9 cellular contexts compared by ENCODE assay signal in the genomic region with DNA sequence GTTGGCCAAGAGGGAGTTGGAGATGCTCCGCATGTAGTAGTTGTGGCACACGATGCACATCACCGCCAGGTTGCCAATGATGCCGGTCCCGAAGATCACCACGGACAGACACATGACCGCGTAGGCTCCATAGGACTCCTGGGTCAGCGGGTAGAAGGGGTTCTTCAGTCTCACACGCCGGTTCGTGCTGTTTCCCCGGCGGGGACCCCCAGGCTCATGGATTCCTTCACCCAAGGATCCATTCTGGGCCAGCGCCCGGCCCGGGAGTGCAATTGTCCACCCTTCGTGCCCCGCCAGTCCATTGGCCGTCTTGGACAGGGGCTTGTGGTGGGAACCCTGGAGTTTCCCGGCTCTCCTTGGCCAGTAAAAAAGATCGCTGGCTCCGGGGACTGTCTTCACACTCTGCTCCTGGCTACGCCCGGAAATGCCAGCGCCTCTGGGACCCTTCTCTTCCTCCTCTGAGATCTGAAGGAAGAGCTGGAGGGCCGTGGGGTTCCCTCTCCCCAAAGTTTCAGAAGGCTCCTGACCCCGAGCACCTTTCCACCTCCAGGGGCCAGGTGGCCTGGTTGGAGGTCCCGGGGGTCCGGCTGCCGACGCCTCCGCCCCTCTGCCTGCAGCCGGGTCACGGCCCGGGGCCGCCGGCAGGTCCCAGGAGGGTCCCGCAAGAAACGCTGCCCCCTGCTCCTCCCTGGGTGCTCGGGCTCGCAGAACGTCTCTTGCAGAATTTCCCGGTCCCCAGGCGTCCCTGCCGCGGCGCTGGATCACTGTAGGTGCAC. TPM values are rescaled to one million over a fixed set of nuclear protein-coding genes. Genes with fewer than 3 reads are reported as not detected.
DNase-seq lines count a peak whose midpoint lies in the region; ATAC-seq and TF ChIP-seq lines count a peak whose summit lies in the region.
"Had no signal": no experiment of that assay in that cellular context is flagged by ENCODE, and none has a peak within 500 bp of the region (broad histone marks: within the 10 kb centered on the region; RNA-seq: fewer than 3 reads in every experiment).

No MANE protein-coding gene starts in this region.

- CTCF ChIA-PET in PC-9 (lab: Charles Lee): interaction anchor here (0.6 to 0.7 kb wide), 2 partner anchors 20 to 1275 kb away, joined by 5 to 7 read pairs; no protein-coding TSS in a partner anchor

- H3K9me2 ChIP-seq in PC-9 (ENCODE audit: insufficient read depth): no peaks in the 10 kb centered on the region

- peak overlapping the region; percentile 52 to 85 (median 76) for H3K4me3 Mint-ChIP-seq in CD4-positive, CD25-positive, alpha-beta regulatory T cell

- H3K4me3 ChIP-seq in CD4-positive, CD25-positive, alpha-beta regulatory T cell (ENCODE audit: low read depth, low read length): no peak overlapping the region
- H3K4me3 ChIP-seq in PC-9: peak overlapping the region; percentile 73
- H3K4me3 ChIP-seq in esophagus squamous epithelium: peak overlapping the region; percentile 40 to 68 (median 56)
- H3K4me3 ChIP-seq in osteoblast (ENCODE audit: insufficient read depth, low read length): peak overlapping the region; percentile 68
- H3K4me3 ChIP-seq in BE2C (ENCODE audit: low read depth, low read length): no peak overlapping the region; the same call in 1 of the 2 replicates

- H3K36me3 ChIP-seq in CD4-positive, CD25-positive, alpha-beta regulatory T cell (ENCODE audit: control insufficient read depth, insufficient read depth, low read length): no peaks in the 10 kb centered on the region
- no peaks in the 10 kb centered on the region for H3K36me3 ChIP-seq in PC-9 (ENCODE audit: low read depth)
- peaks cover 0 to 1% (median 0%) of the 10 kb centered on the region in 3 donors for H3K36me3 ChIP-seq in esophagus squamous epithelium
- H3K36me3 ChIP-seq in osteoblast (ENCODE audit: insufficient read depth, low read length): no peaks in the 10 kb centered on the region
- no peaks in the 10 kb centered on the region for H3K36me3 ChIP-seq in BE2C

- POLR2A ChIA-PET in PC-9 (lab: Charles Lee; ENCODE audit: unreplicated experiment): no interaction called here

- H3K27me3 ChIP-seq in CD4-positive, CD25-positive, alpha-beta regulatory T cell (ENCODE audit: control insufficient read depth, insufficient read depth, low read length): peaks cover 17% of the 10 kb centered on the region
- H3K27me3 ChIP-seq in PC-9 (ENCODE audit: insufficient read depth, low read depth) (peaks cover 2% of the 10 kb centered on the region; the same call in 1 of the 2 replicates), esophagus squamous epithelium (peaks cover 0 to 34% (median 0%) of the 10 kb centered on the region in 4 donors), osteoblast (ENCODE audit: insufficient read depth, low read length) (peaks cover 24% of the 10 kb centered on the region), BE2C (peaks cover 37% of the 10 kb centered on the region)

- no peak for ATAC-seq in CD4-positive, CD25-positive, alpha-beta regulatory T cell (ENCODE audit: low read depth in 2 of 2)

- H4K20me1 ChIP-seq in PC-9 (ENCODE audit: insufficient read depth) (no peaks in the 10 kb centered on the region), osteoblast (ENCODE audit: insufficient read depth, low read length) (no peaks in the 10 kb centered on the region)

- peaks cover 0 to 21% (median 9%) of the 10 kb centered on the region in 4 donors for H3K4me1 Mint-ChIP-seq in CD4-positive, CD25-positive, alpha-beta regulatory T cell

- 0 out of 2 replicates have a peak, but pooled peaks cover 3% of the 10 kb centered on the region for H3F3A ChIP-seq in PC-9 (ENCODE audit: insufficient read depth, low read depth)

- peaks cover 49% of the 10 kb centered on the region for H3K27me3 Mint-ChIP-seq in CD4-positive, CD25-positive, alpha-beta regulatory T cell

- H3K4me2 ChIP-seq in PC-9 (peak overlapping the region; percentile 79), osteoblast (ENCODE audit: insufficient read depth, low read length) (peak overlapping the region; percentile 73)

- H3K9me3 ChIP-seq in CD4-positive, CD25-positive, alpha-beta regulatory T cell (ENCODE audit: control insufficient read depth in 2 of 2, low read length in 2 of 2): no peaks in the 10 kb centered on the region
- no peaks in the 10 kb centered on the region for H3K9me3 ChIP-seq in PC-9 (ENCODE audit: insufficient read depth, low read depth)
- H3K9me3 ChIP-seq in esophagus squamous epithelium: no peaks in the 10 kb centered on the region
- no peaks in the 10 kb centered on the region for H3K9me3 ChIP-seq in osteoblast (ENCODE audit: low read depth, low read length)
- H3K9me3 ChIP-seq in BE2C: no peaks in the 10 kb centered on the region

- H3K79me2 ChIP-seq in PC-9 (ENCODE audit: low read depth): no peaks in the 10 kb centered on the region
- H3K79me2 ChIP-seq in osteoblast (ENCODE audit: insufficient read depth, low read length): no peaks in the 10 kb centered on the region

- TF ChIP-seq CTCF in PC-9 (conservative IDR thresholded peaks at IDR 0.05) (no peak), esophagus squamous epithelium (IDR thresholded peaks at IDR 0.05) (no peak), osteoblast (IDR thresholded peaks at IDR 0.05; ENCODE audit: extremely low read depth, low read depth, low read length) (no peak), BE2C (IDR thresholded peaks at IDR 0.05; ENCODE audit: low read depth, low read length) (no peak)

- H2AFZ ChIP-seq in PC-9 (peak overlapping the region; percentile 95), osteoblast (ENCODE audit: low read length) (peak overlapping the region; percentile 35)

- H3K27ac Mint-ChIP-seq in CD4-positive, CD25-positive, alpha-beta regulatory T cell: no peak overlapping the region

- DNase-seq in CD4-positive, CD25-positive, alpha-beta regulatory T cell: no peak
- no peak for DNase-seq in PC-9
- no peak for DNase-seq in esophagus squamous epithelium (lab: John Stamatoyannopoulos, UW)
- peak; percentile 58 for DNase-seq in osteoblast (ENCODE audit: insufficient read length, low spot score, missing footprints)
- DNase-seq in NCI-H2029 treated with DMSO at 0.1 percent for 48 hours (lab: John Stamatoyannopoulos, UW): no peak
- DNase-seq in NCI-H1930 (lab: John Stamatoyannopoulos, UW): no peak
- DNase-seq in BE2C: no peak
- no peak for DNase-seq in NCI-H146 treated with DMSO at 0.1 percent for 48 hours (lab: John Stamatoyannopoulos, UW; ENCODE audit: unreplicated experiment)
- DNase-seq: NCI-H187 had no signal

- H3K36me3 Mint-ChIP-seq in CD4-positive, CD25-positive, alpha-beta regulatory T cell: no peaks in the 10 kb centered on the region

- BruUV-seq in PC-9 (replicated peaks; lab: Mats Ljungman, UMichigan): no TSS peak

- no peak overlapping the region for H3K27ac ChIP-seq in CD4-positive, CD25-positive, alpha-beta regulatory T cell (ENCODE audit: insufficient read depth, low read length, poor library complexity, severe bottlenecking)
- H3K27ac ChIP-seq in PC-9: no peak overlapping the region
- peak overlapping the region in 3 of 4 donors; percentile 67 to 78 (median 68) for H3K27ac ChIP-seq in esophagus squamous epithelium
- H3K27ac ChIP-seq in osteoblast (ENCODE audit: low read depth, low read length): no peak overlapping the region

- no peak for TF ChIP-seq POLR2A in esophagus squamous epithelium (IDR thresholded peaks at IDR 0.05)

- WGBS in esophagus squamous epithelium, 2 donors: 0 to 43% methylated on average over 1 to 13 of the region's 48 CpGs

- peaks cover 0 to 4% (median 1%) of the 10 kb centered on the region in 7 donors for H3K9me3 Mint-ChIP-seq in CD4-positive, CD25-positive, alpha-beta regulatory T cell

- peaks cover 18% of the 10 kb centered on the region for H3K4me1 ChIP-seq in CD4-positive, CD25-positive, alpha-beta regulatory T cell (ENCODE audit: control insufficient read depth, insufficient read depth, low read length, poor library complexity, severe bottlenecking)
- H3K4me1 ChIP-seq in PC-9 (replicated peaks; ENCODE audit: insufficient read depth): no peaks in the 10 kb centered on the region; the same call in 1 of the 2 replicates
- peaks cover 8 to 28% (median 10%) of the 10 kb centered on the region in 3 donors for H3K4me1 ChIP-seq in esophagus squamous epithelium
- H3K4me1 ChIP-seq in osteoblast (ENCODE audit: insufficient read depth, low read length): peaks cover 3% of the 10 kb centered on the region
- no peaks in the 10 kb centered on the region for H3K4me1 ChIP-seq in BE2C

- intact Hi-C loops in PC-9 (cut with micrococcal nuclease; ENCODE audit: unreplicated experiment) (no loop called here), esophagus squamous epithelium (cut with DNase I) (no loop called here)

RNA-seq across cellular contexts. Expression of gene GPR37, which starts 1.3 kb away (rescaled TPM):
- total RNA-seq in CD4-positive, CD25-positive, alpha-beta regulatory T cell: not detected
- polyA plus RNA-seq in CD4-positive, CD25-positive, alpha-beta regulatory T cell: not detected
- total RNA-seq in PC-9 (2021) (1.8 and 1.9 TPM in 2 replicates), esophagus squamous epithelium (10 to 100 TPM in 2 of 4 donors, 1 to 10 TPM in 2; 3.7 to 17.0 (median 9.7) TPM), osteoblast (under 0.01 and 0.29 TPM in 2 replicates)
- polyA plus RNA-seq in BE2C (2012; ENCODE audit: insufficient read depth, insufficient read length, low read depth): 0.14 TPM

Comparison
In these comparisons a context has a peak if more than half of its experiments do, and no peak if none do; other contexts are left out.
1. H3K27ac ChIP-seq: peak in esophagus squamous epithelium (3 of 4); none in CD4-positive, CD25-positive, alpha-beta regulatory T cell (single experiment), PC-9 (single experiment) and osteoblast (single experiment).
2. H3K4me3 ChIP-seq: peak in PC-9 (single experiment), esophagus squamous epithelium (4 of 4) and osteoblast (single experiment); none in CD4-positive, CD25-positive, alpha-beta regulatory T cell (single experiment) and BE2C (single experiment).